Comparison of ENCODE assay signal across 22 cellular contexts in the genomic region with DNA sequence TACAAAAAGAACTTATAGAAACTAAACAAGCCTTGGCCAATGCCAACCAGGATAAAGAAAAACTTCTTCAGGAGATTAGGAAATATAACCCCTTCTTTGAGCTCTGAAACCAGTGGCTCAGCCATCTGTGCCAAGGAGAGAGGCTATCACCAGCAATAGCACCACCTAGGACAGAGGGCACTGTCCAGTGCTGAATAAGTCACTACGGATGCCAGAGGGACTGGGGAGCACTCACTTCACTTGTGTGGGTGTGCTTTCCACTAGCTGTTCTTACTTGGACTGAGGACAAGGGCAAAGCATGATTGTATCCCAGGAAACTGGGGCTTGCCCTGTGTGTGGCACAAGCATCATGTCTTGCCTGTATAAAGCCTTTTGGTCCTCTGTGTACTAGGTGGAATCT. TPM values are rescaled to one million over a fixed set of nuclear protein-coding genes. Genes with fewer than 3 reads are reported as not detected.
DNase-seq lines count a peak whose midpoint lies in the region; ATAC-seq, FAIRE-seq and TF ChIP-seq lines count a peak whose summit lies in the region.
"Had no signal": no experiment of that assay in that cellular context is flagged by ENCODE, and none has a peak within 500 bp of the region (broad histone marks: within the 10 kb centered on the region; RNA-seq: fewer than 3 reads in every experiment).

No MANE protein-coding gene starts in this region.

- no peak for TF ChIP-seq POLR2A in GM12878 (IDR thresholded peaks at IDR 0.05; ENCODE audit: low read depth, low read length)
- TF ChIP-seq POLR2A in HepG2 (IDR thresholded peaks at IDR 0.05; ENCODE audit: insufficient read depth in 1 of 2, low read depth in 2 of 2, low read length in 2 of 2), result no peak

- H3K27ac Mint-ChIP-seq in stimulated activated naive CD8-positive, alpha-beta T cell treated with anti-CD3 and anti-CD28 coated beads, Interleukin-15, Interleukin-2, amounts not matched to agents 100 ng/mL and 50 ng/mL, for 24 hours, result peak overlapping the region; percentile 31
- H3K27ac Mint-ChIP-seq: CD4-positive, alpha-beta T cell had no signal

- no peak for TF ChIP-seq RAD21 in GM12878 (IDR thresholded peaks at IDR 0.05; ENCODE audit: insufficient read depth, low read depth, low read length)
- TF ChIP-seq RAD21 in HepG2 (CRISPR knock-in tag; IDR thresholded peaks at IDR 0.05), result no peak

- POLR2A ChIA-PET in GM12878 (lab: Charles Lee), result no interaction called here
- POLR2A ChIA-PET in HepG2 (lab: Yijun Ruan, JAX), result interaction anchor here (1.2 kb wide), 1 partner anchor 15 kb away, joined by 5 read pairs; a partner anchor contains a TSS

- H3K14ac ChIP-seq in trophoblast cell (ENCODE audit: low read length), result no peak overlapping the region

- CTCF ChIA-PET in GM12878 (lab: Yijun Ruan, JAX) (interaction anchor here (1.1 kb wide), 1 partner anchor 412 kb away, joined by 3 read pairs; no protein-coding TSS in a partner anchor), HepG2 (lab: Yijun Ruan, JAX; ENCODE audit: low intra/inter-chr PET ratio, low total read pairs) (no interaction called here)

- H4K20me1 ChIP-seq in GM12878 (ENCODE audit: control insufficient read depth, insufficient read depth) (no peaks in the 10 kb centered on the region), HepG2 (ENCODE audit: insufficient read depth, low read length) (no peaks in the 10 kb centered on the region)

- BruUV-seq in GM12878 (replicated peaks; lab: Mats Ljungman, UMichigan) (no TSS peak), HepG2 (replicated peaks; lab: Mats Ljungman, UMichigan) (no TSS peak)

- SMC1A ChIA-PET in GM12878 (lab: Charles Lee; ENCODE audit: uncharacterized antibody, unreplicated experiment), result interaction anchor here (1.0 kb wide), 1 partner anchor 8 kb away, joined by 3 read pairs; no protein-coding TSS in a partner anchor

- no peaks in the 10 kb centered on the region for H3K79me1 ChIP-seq in trophoblast cell (ENCODE audit: low read length)

- H3K27ac ChIP-seq in GM12878 (ENCODE audit: control insufficient read depth, insufficient read depth) (no peak overlapping the region), HepG2 (ENCODE audit: extremely low read length, insufficient read depth, low read length) (no peak overlapping the region), trophoblast cell (ENCODE audit: low read depth, low read length) (no peak overlapping the region)
- H3K27ac ChIP-seq: BLaER1 treated with 17β-estradiol and CSF1 and Interleukin-3, amounts not matched to agents 10 nM and 100 nM; KMS-11 had no signal

- H3K36me3 ChIP-seq in GM12878 (ENCODE audit: control insufficient read depth in 2 of 2, insufficient read depth in 2 of 2, low read length in 1 of 2) (peaks cover 11 to 40% of the 10 kb centered on the region in 2 experiments), HepG2 (replicated peaks in 1 of 2; ENCODE audit: control insufficient read depth in 1 of 2, insufficient read depth in 2 of 2, low read length in 2 of 2) (peaks cover 33 to 58% of the 10 kb centered on the region in 2 experiments), trophoblast cell (ENCODE audit: control insufficient read depth in 1 of 2, insufficient read depth in 2 of 2, low read length in 2 of 2) (peaks cover 19 to 24% of the 10 kb centered on the region in 2 experiments)

- H3K27me3 Mint-ChIP-seq in stimulated activated naive CD8-positive, alpha-beta T cell treated with anti-CD3 and anti-CD28 coated beads, Interleukin-15, Interleukin-2, amounts not matched to agents 100 ng/mL and 50 ng/mL, for 24 hours, result no peaks in the 10 kb centered on the region
- H3K27me3 Mint-ChIP-seq: CD4-positive, alpha-beta T cell had no signal

- WGBS in GM12878 (ENCODE audit: insufficient coverage, insufficient replicate concordance, low lambda C conversion rate, missing lambda C conversion rate), result 39% methylated on average over 1 of the region's 1 CpG
- WGBS in HepG2 (ENCODE audit: low lambda C conversion rate), result 80% methylated on average over 1 of the region's 1 CpG
- no CpG with 5 or more reads among the region's 1 CpG for WGBS in trophoblast cell (ENCODE audit: extremely low coverage, insufficient coverage, insufficient read length)

- H2AFZ ChIP-seq in GM12878 (ENCODE audit: control insufficient read depth, low read depth, low read length) (no peak overlapping the region), HepG2 (ENCODE audit: low read length) (no peak overlapping the region), trophoblast cell (ENCODE audit: insufficient read depth, low read length, poor library complexity) (no peak overlapping the region)

- no peak overlapping the region for H2BK5ac ChIP-seq in trophoblast cell (ENCODE audit: low read depth, low read length, poor library complexity)

- RAD21 ChIA-PET in GM12878 (lab: Charles Lee; ENCODE audit: unreplicated experiment), result interaction anchor here (1.6 kb wide), 1 partner anchor 11 kb away, joined by 3 read pairs; no protein-coding TSS in a partner anchor

- no peak overlapping the region for H3K18ac ChIP-seq in trophoblast cell (ENCODE audit: low read length)

- H3K4me3 ChIP-seq in GM12878 (no peak overlapping the region), HepG2 (replicated peaks in 1 of 3; ENCODE audit: insufficient read depth in 1 of 3, low read depth in 2 of 3, low read length in 3 of 3) (no peak overlapping the region), trophoblast cell (ENCODE audit: low read depth, low read length) (no peak overlapping the region)
- H3K4me3 ChIP-seq: BLaER1 treated with 17β-estradiol and CSF1 and Interleukin-3, amounts not matched to agents 10 nM and 100 nM had no signal

- H3K4me1 Mint-ChIP-seq in stimulated activated naive CD8-positive, alpha-beta T cell treated with anti-CD3 and anti-CD28 coated beads, Interleukin-15, Interleukin-2, amounts not matched to agents 100 ng/mL and 50 ng/mL, for 24 hours (ENCODE audit: low read depth), result no peaks in the 10 kb centered on the region

- H3K79me2 ChIP-seq in GM12878 (ENCODE audit: control insufficient read depth, insufficient read depth, low read length) (no peaks in the 10 kb centered on the region), HepG2 (ENCODE audit: insufficient read depth, low read length) (no peaks in the 10 kb centered on the region), trophoblast cell (ENCODE audit: control insufficient read depth, insufficient read depth, low read length, poor library complexity) (no peaks in the 10 kb centered on the region)

- TF ChIP-seq EP300 in GM12878 (IDR thresholded peaks at IDR 0.05; ENCODE audit: borderline replicate concordance in 1 of 2, control insufficient read depth in 1 of 2, low read depth in 2 of 2, low read length in 2 of 2) (no peak), HepG2 (IDR thresholded peaks at IDR 0.05; ENCODE audit: low read depth in 2 of 2, low read length in 2 of 2) (no peak), HepG2 (CRISPR knock-in tag; IDR thresholded peaks at IDR 0.05; ENCODE audit: borderline replicate concordance) (no peak)

- H4K91ac ChIP-seq in trophoblast cell (ENCODE audit: low read depth, low read length), result no peak overlapping the region

- no peak for DNase-seq in stimulated activated naive CD8-positive, alpha-beta T cell treated with anti-CD3 and anti-CD28 coated beads, Interleukin-15, Interleukin-2, amounts not matched to agents 100 U/mL and 50 U/mL, for 24 hours
- DNase-seq in GM12878 (ENCODE audit: low read depth, low spot score), result no peak
- DNase-seq in HepG2 (ENCODE audit: low spot score), result no peak
- no peak for DNase-seq in trophoblast cell
- no peak for DNase-seq in Right ventricle myocardium inferior (ENCODE audit: missing footprints)
- DNase-seq: AML-193; CD4-positive, alpha-beta T cell; MM.1S; NCI-H2029; NCI-H446; NCI-H524 treated with DMSO at 0.1 percent for 48 hours; NCI-H82; NK-92 treated with Interleukin-12 subunit alpha and Interleukin-12 subunit beta, amount 100 ng/mL, for 24 hours; PC-3; Right ventricle myocardium superior had no signal

- no peak overlapping the region for H4K8ac ChIP-seq in trophoblast cell (ENCODE audit: low read depth, low read length)

- H3K4me2 ChIP-seq in GM12878 (ENCODE audit: control insufficient read depth, insufficient read depth) (no peak overlapping the region), HepG2 (ENCODE audit: low read depth, low read length) (no peak overlapping the region), trophoblast cell (ENCODE audit: low read length) (no peak overlapping the region)
- H3K4me2 ChIP-seq: BLaER1 treated with 17β-estradiol and CSF1 and Interleukin-3, amounts not matched to agents 10 nM and 100 nM; KMS-11 had no signal

- TF ChIP-seq CTCF in GM12878 (IDR thresholded peaks at IDR 0.05 in 2 of 3, conservative IDR thresholded peaks at IDR 0.05 in 1 of 3; ENCODE audit: control insufficient read depth in 2 of 3, extremely low read depth in 1 of 3, insufficient read depth in 1 of 3, low read depth in 3 of 3, low read length in 3 of 3) (no peak), HepG2 (CRISPR knock-in tag; IDR thresholded peaks at IDR 0.05) (no peak)

- H2AK5ac ChIP-seq in trophoblast cell (ENCODE audit: low read length), result no peak overlapping the region

- in situ Hi-C loops in GM12878 (cut with MboI), result no loop called here
- in situ Hi-C loops in HepG2 (cut with HindIII; ENCODE audit: extremely low pct_ligation_motif_present, low pct_unique_long_range_greater_than_20kb), result no loop called here

- no peaks in the 10 kb centered on the region for H3K9me3 ChIP-seq in GM12878 (replicated peaks; ENCODE audit: control insufficient read depth, insufficient read depth, low read length)
- H3K9me3 ChIP-seq in HepG2 (ENCODE audit: low read length), result no peaks in the 10 kb centered on the region
- no peaks in the 10 kb centered on the region for H3K9me3 ChIP-seq in trophoblast cell (ENCODE audit: insufficient read depth, low read depth, low read length)
- H3K9me3 ChIP-seq: BLaER1 treated with 17β-estradiol and CSF1 and Interleukin-3, amounts not matched to agents 10 nM and 100 nM had no signal

- H2BK120ac ChIP-seq in trophoblast cell (ENCODE audit: insufficient read depth, low read length, poor library complexity), result no peak overlapping the region

- H3K23ac ChIP-seq in trophoblast cell (ENCODE audit: low read length), result no peak overlapping the region

- FAIRE-seq in GM12878 (lab: Jason Lieb, UNC) (no peak), HepG2 (lab: Jason Lieb, UNC) (no peak)
- FAIRE-seq: A204.1, D721Med, HTR-8/SVneo had no signal

- ATAC-seq in stimulated activated naive CD8-positive, alpha-beta T cell treated with anti-CD3 and anti-CD28 coated beads, Interleukin-15, Interleukin-2, amounts not matched to agents 100 U/mL and 50 U/mL, for 24 hours, result no peak
- ATAC-seq in GM12878, result no peak
- peak; percentile 19; the same call in 2 of the 3 replicates for ATAC-seq in HepG2
- ATAC-seq in GM21576 (IDR thresholded peaks at IDR 0.05; ENCODE audit: unreplicated experiment), result no peak
- no peak for ATAC-seq in Right ventricle myocardium inferior
- ATAC-seq: PC-3 had no signal

- no peaks in the 10 kb centered on the region for H3K9me3 Mint-ChIP-seq in stimulated activated naive CD8-positive, alpha-beta T cell treated with anti-CD3 and anti-CD28 coated beads, Interleukin-15, Interleukin-2, amounts not matched to agents 100 ng/mL and 50 ng/mL, for 24 hours
- H3K9me3 Mint-ChIP-seq: CD4-positive, alpha-beta T cell had no signal

- H3K27me3 ChIP-seq in GM12878 (replicated peaks in 1 of 2; ENCODE audit: control insufficient read depth in 2 of 2, insufficient read depth in 2 of 2, low read length in 1 of 2) (no peaks in the 10 kb centered on the region), HepG2 (ENCODE audit: control insufficient read depth in 1 of 2, insufficient read depth in 2 of 2, low read length in 2 of 2) (no peaks in the 10 kb centered on the region), trophoblast cell (ENCODE audit: insufficient read depth, low read length) (no peaks in the 10 kb centered on the region)
- H3K27me3 ChIP-seq: BLaER1 treated with 17β-estradiol and CSF1 and Interleukin-3, amounts not matched to agents 10 nM and 100 nM had no signal

- H3K4me1 ChIP-seq in GM12878 (ENCODE audit: control insufficient read depth, insufficient read depth, low read length) (no peaks in the 10 kb centered on the region), HepG2 (ENCODE audit: insufficient read depth, low read length) (no peaks in the 10 kb centered on the region), trophoblast cell (ENCODE audit: control insufficient read depth in 1 of 2, insufficient read depth in 2 of 2, low read length in 2 of 2) (no peaks in the 10 kb centered on the region)
- H3K4me1 ChIP-seq: BLaER1 treated with 17β-estradiol and CSF1 and Interleukin-3, amounts not matched to agents 10 nM and 100 nM had no signal

- no peak overlapping the region for H2BK12ac ChIP-seq in trophoblast cell (ENCODE audit: low read length)

- peaks cover 55% of the 10 kb centered on the region for H3K36me3 Mint-ChIP-seq in stimulated activated naive CD8-positive, alpha-beta T cell treated with anti-CD3 and anti-CD28 coated beads, Interleukin-15, Interleukin-2, amounts not matched to agents 100 ng/mL and 50 ng/mL, for 24 hours (ENCODE audit: low read depth)

- no peak overlapping the region for H3K9ac ChIP-seq in GM12878 (ENCODE audit: control insufficient read depth, insufficient read depth, low read length)
- H3K9ac ChIP-seq in HepG2 (ENCODE audit: insufficient read depth, low read depth, low read length), result no peak overlapping the region
- no peak overlapping the region for H3K9ac ChIP-seq in trophoblast cell (ENCODE audit: low read length)
- H3K9ac ChIP-seq: BLaER1 treated with 17β-estradiol and CSF1 and Interleukin-3, amounts not matched to agents 10 nM and 100 nM; KMS-11 had no signal

- no peak overlapping the region for H3K4me3 Mint-ChIP-seq in stimulated activated naive CD8-positive, alpha-beta T cell treated with anti-CD3 and anti-CD28 coated beads, Interleukin-15, Interleukin-2, amounts not matched to agents 100 ng/mL and 50 ng/mL, for 24 hours
- H3K4me3 Mint-ChIP-seq: CD4-positive, alpha-beta T cell had no signal

- H4K12ac ChIP-seq in trophoblast cell (ENCODE audit: low read depth, low read length), result no peak overlapping the region

- intact Hi-C loops in GM12878 (cut with micrococcal nuclease; ENCODE audit: unreplicated experiment) (no loop called here), HepG2 (cut with micrococcal nuclease; ENCODE audit: unreplicated experiment) (no loop called here), Right ventricle myocardium inferior (cut with DNase I) (loop anchor here (10.0 kb wide), 1 partner anchor 362 kb away; no protein-coding TSS in a partner anchor)

- no peak overlapping the region for H3K4ac ChIP-seq in trophoblast cell (ENCODE audit: low read depth, low read length)

RNA-seq across cellular contexts. Expression of a gene that starts 15.5 kb away (rescaled TPM):
- 17.4 and 18.4 TPM in 2 replicates for total RNA-seq in GM12878 (2013; cell fraction: nucleolus; rRNA removed)
- total RNA-seq in GM12878 (2014; rRNA removed), result 32.3 and 34.4 TPM in 2 replicates
- 38.4 and 40.3 TPM in 2 replicates for total RNA-seq in GM12878 (2014; rRNA removed; fragmentation: Illumina TruSeq; extraction: Trizol)
- 27.9 and 30.3 TPM in 2 replicates for total RNA-seq in GM12878 (2021)
- polyA plus RNA-seq in GM12878 (2011; ENCODE audit: low read depth), result 22.4 TPM
- 59.2 and 79.7 TPM in 2 replicates for polyA plus RNA-seq in GM12878 (2011; rRNA removed)
- polyA plus RNA-seq in GM12878 (2011; cell fraction: cytosol; rRNA removed), result 27.5 and 33.6 TPM in 2 replicates
- polyA plus RNA-seq in GM12878 (2011; cell fraction: nucleus; rRNA removed), result 32.4 and 36.3 TPM in 2 replicates
- polyA plus RNA-seq in GM12878 (2012), result 27.1 and 31.5 TPM in 2 replicates
- polyA plus RNA-seq in GM12878 (2014; fragmentation: Illumina TruSeq; extraction: Trizol), result 43.0 and 43.6 TPM in 2 replicates
- 10 to 100 TPM; 24.6 to 31.7 TPM for polyA plus RNA-seq in GM12878 (2014; fragmentation: Nextera tagmentation; extraction: Ambion mirVana)
- polyA plus RNA-seq in GM12878 (2014; rRNA removed), result 33.5 and 36.8 TPM in 2 replicates
- polyA plus RNA-seq in GM12878 (2016; fragmentation: Nextera tagmentation; extraction: Ambion mirVana), result 10 to 100 TPM; 26.9 to 27.9 TPM
- polyA minus RNA-seq in GM12878 (2011; rRNA and poly(A)+ RNA removed), result 11.8 and 12.0 TPM in 2 replicates
- polyA minus RNA-seq in GM12878 (2011; cell fraction: cytosol; rRNA and poly(A)+ RNA removed), result 7.2 and 8.4 TPM in 2 replicates
- polyA minus RNA-seq in GM12878 (2011; cell fraction: nucleus; rRNA and poly(A)+ RNA removed), result 10.2 and 17.5 TPM in 2 replicates
- 73.6 and 94.9 TPM in 2 replicates for total RNA-seq in HepG2 (2016; rRNA removed; fragmentation: Illumina TruSeq; extraction: Trizol)
- total RNA-seq in HepG2 (2016; cell fraction: cytosol; rRNA removed; fragmentation: Illumina TruSeq; extraction: Trizol; ENCODE audit: low read depth), result 15.2 and 17.0 TPM in 2 replicates
- 76.1 and 101 TPM in 2 replicates for total RNA-seq in HepG2 (2016; cell fraction: insoluble cytoplasmic fraction; rRNA removed; fragmentation: Illumina TruSeq; extraction: Trizol)
- total RNA-seq in HepG2 (2016; cell fraction: membrane; rRNA removed; fragmentation: Illumina TruSeq; extraction: Trizol), result 48.5 and 59.3 TPM in 2 replicates
- total RNA-seq in HepG2 (2016; cell fraction: nucleus; rRNA removed; fragmentation: Illumina TruSeq; extraction: Trizol), result 26.5 and 29.8 TPM in 2 replicates
- 29.5 and 35.4 TPM in 2 replicates for polyA plus RNA-seq in HepG2 (2011; rRNA removed)
- 19.6 and 30.9 TPM in 2 replicates for polyA plus RNA-seq in HepG2 (2011; cell fraction: cytosol; rRNA removed)
- 15.0 and 19.9 TPM in 2 replicates for polyA plus RNA-seq in HepG2 (2011; cell fraction: nucleus; rRNA removed)
- polyA plus RNA-seq in HepG2 (2012), result 25.1 and 34.4 TPM in 2 replicates
- 17.3 and 17.5 TPM in 2 replicates for polyA plus RNA-seq in HepG2 (2016; cell fraction: cytosol; fragmentation: Illumina TruSeq; extraction: Trizol; ENCODE audit: low read depth)
- polyA plus RNA-seq in HepG2 (2016; cell fraction: insoluble cytoplasmic fraction; fragmentation: Illumina TruSeq; extraction: Trizol; ENCODE audit: low read depth), result 93.7 and 105 TPM in 2 replicates
- 40.2 and 43.7 TPM in 2 replicates for polyA plus RNA-seq in HepG2 (2016; cell fraction: membrane; fragmentation: Illumina TruSeq; extraction: Trizol; ENCODE audit: low read depth)
- polyA plus RNA-seq in HepG2 (2016; cell fraction: nucleus; fragmentation: Illumina TruSeq; extraction: Trizol; ENCODE audit: insufficient read depth, low read depth), result 53.1 and 56.0 TPM in 2 replicates
- 10.4 and 14.8 TPM in 2 replicates for polyA minus RNA-seq in HepG2 (2011; rRNA and poly(A)+ RNA removed; ENCODE audit: low replicate concordance)
- polyA minus RNA-seq in HepG2 (2011; cell fraction: cytosol; rRNA and poly(A)+ RNA removed), result 9.6 and 10.0 TPM in 2 replicates
- polyA minus RNA-seq in HepG2 (2011; cell fraction: nucleus; rRNA and poly(A)+ RNA removed), result 11.2 and 13.4 TPM in 2 replicates
- polyA plus RNA-seq in trophoblast cell (2013), result 26.3 and 26.9 TPM in 2 replicates
- 16.7 TPM for total RNA-seq in Right ventricle myocardium inferior

RNA-seq across cellular contexts. Expression of a gene that starts 16.7 kb away (rescaled TPM):
- total RNA-seq in GM12878 (2013; cell fraction: nucleolus; rRNA removed), result 18.2 and 19.5 TPM in 2 replicates
- total RNA-seq in GM12878 (2014; rRNA removed) (3.9 TPM in 2 replicates), GM12878 (2014; rRNA removed; fragmentation: Illumina TruSeq; extraction: Trizol) (2.3 and 2.8 TPM in 2 replicates), GM12878 (2021) (6.3 and 7.0 TPM in 2 replicates), HepG2 (2016; rRNA removed; fragmentation: Illumina TruSeq; extraction: Trizol) (14.5 and 15.1 TPM in 2 replicates), Right ventricle myocardium inferior (26.8 TPM)
- polyA plus RNA-seq in GM12878 (2011; ENCODE audit: low read depth), result 1.3 TPM
- polyA plus RNA-seq in GM12878 (2011; rRNA removed) (2.1 and 3.4 TPM in 2 replicates), GM12878 (2014; fragmentation: Illumina TruSeq; extraction: Trizol) (3.6 and 4.0 TPM in 2 replicates), GM12878 (2014; fragmentation: Nextera tagmentation; extraction: Ambion mirVana) (under 1 TPM; 0.60 to 0.93 TPM), GM12878 (2014; rRNA removed) (3.2 and 4.3 TPM in 2 replicates), GM12878 (2016; fragmentation: Nextera tagmentation; extraction: Ambion mirVana) (1 to 10 TPM; 1.9 to 2.2 TPM), HepG2 (2011; rRNA removed) (7.2 and 8.2 TPM in 2 replicates)
- 2.4 and 2.9 TPM in 2 replicates for polyA plus RNA-seq in GM12878 (2011; cell fraction: cytosol; rRNA removed)
- polyA plus RNA-seq in GM12878 (2011; cell fraction: nucleus; rRNA removed), result 8.1 and 11.5 TPM in 2 replicates
- 2.2 and 3.8 TPM in 2 replicates for polyA plus RNA-seq in GM12878 (2012)
- 8.0 and 10.3 TPM in 2 replicates for polyA minus RNA-seq in GM12878 (2011; rRNA and poly(A)+ RNA removed)
- polyA minus RNA-seq in GM12878 (2011; cell fraction: cytosol; rRNA and poly(A)+ RNA removed), result 1.7 and 2.4 TPM in 2 replicates
- polyA minus RNA-seq in GM12878 (2011; cell fraction: nucleus; rRNA and poly(A)+ RNA removed), result 5.1 and 10.2 TPM in 2 replicates
- total RNA-seq in HepG2 (2016; cell fraction: cytosol; rRNA removed; fragmentation: Illumina TruSeq; extraction: Trizol; ENCODE audit: low read depth), result 1.8 and 2.1 TPM in 2 replicates
- 11.8 and 14.7 TPM in 2 replicates for total RNA-seq in HepG2 (2016; cell fraction: insoluble cytoplasmic fraction; rRNA removed; fragmentation: Illumina TruSeq; extraction: Trizol)
- 5.1 and 5.2 TPM in 2 replicates for total RNA-seq in HepG2 (2016; cell fraction: membrane; rRNA removed; fragmentation: Illumina TruSeq; extraction: Trizol)
- total RNA-seq in HepG2 (2016; cell fraction: nucleus; rRNA removed; fragmentation: Illumina TruSeq; extraction: Trizol), result 12.6 and 14.4 TPM in 2 replicates
- 3.6 and 4.0 TPM in 2 replicates for polyA plus RNA-seq in HepG2 (2011; cell fraction: cytosol; rRNA removed)
- polyA plus RNA-seq in HepG2 (2011; cell fraction: nucleus; rRNA removed), result 15.9 and 18.1 TPM in 2 replicates
- polyA plus RNA-seq in HepG2 (2012), result 10.9 and 11.3 TPM in 2 replicates
- polyA plus RNA-seq in HepG2 (2016; cell fraction: cytosol; fragmentation: Illumina TruSeq; extraction: Trizol; ENCODE audit: low read depth), result 0.49 and 0.55 TPM in 2 replicates
- 7.8 and 11.0 TPM in 2 replicates for polyA plus RNA-seq in HepG2 (2016; cell fraction: insoluble cytoplasmic fraction; fragmentation: Illumina TruSeq; extraction: Trizol; ENCODE audit: low read depth)
- 1.5 and 2.0 TPM in 2 replicates for polyA plus RNA-seq in HepG2 (2016; cell fraction: membrane; fragmentation: Illumina TruSeq; extraction: Trizol; ENCODE audit: low read depth)
- polyA plus RNA-seq in HepG2 (2016; cell fraction: nucleus; fragmentation: Illumina TruSeq; extraction: Trizol; ENCODE audit: insufficient read depth, low read depth), result 16.3 and 18.8 TPM in 2 replicates
- 16.7 and 18.1 TPM in 2 replicates for polyA minus RNA-seq in HepG2 (2011; rRNA and poly(A)+ RNA removed; ENCODE audit: low replicate concordance)
- polyA minus RNA-seq in HepG2 (2011; cell fraction: cytosol; rRNA and poly(A)+ RNA removed), result 6.1 and 8.1 TPM in 2 replicates
- 13.3 and 13.8 TPM in 2 replicates for polyA minus RNA-seq in HepG2 (2011; cell fraction: nucleus; rRNA and poly(A)+ RNA removed)
- 176 and 189 TPM in 2 replicates for polyA plus RNA-seq in trophoblast cell (2013)
